Comparison of ENCODE assay signal across 9 cellular contexts in genomic region chr12:108821407-108822397, GRCh38. TPM values are rescaled to one million over a fixed set of nuclear protein-coding genes. Genes with fewer than 3 reads are reported as not detected.
DNase-seq lines count a peak whose midpoint lies in the region; ATAC-seq and TF ChIP-seq lines count a peak whose summit lies in the region.
"Had no signal": no experiment of that assay in that cellular context is flagged by ENCODE, and none has a peak within 500 bp of the region (broad histone marks: within the 10 kb centered on the region; RNA-seq: fewer than 3 reads in every experiment).

No MANE protein-coding gene starts in this region.

- H3K36me3 Mint-ChIP-seq in activated T-helper 2 cell treated with anti-CD3 and anti-CD28 coated beads, Interferon-gamma antibody, Interleukin-2, Interleukin-4, amounts not matched to agents 10 μg/mL and 5 μg/mL and 100 μg/mL, durations not matched to agents 14 hours and 24 hours and 36 hours (ENCODE audit: low read depth): peaks cover 66% of the 10 kb centered on the region
- H3K36me3 Mint-ChIP-seq in natural killer cell treated with Interleukin-12 subunit alpha and Interleukin-12 subunit beta and Interleukin-15 and Interleukin-18, amount 100 ng/mL, for 72 hours: no peaks in the 10 kb centered on the region

- H3K4me3 Mint-ChIP-seq in activated T-helper 2 cell treated with anti-CD3 and anti-CD28 coated beads, Interferon-gamma antibody, Interleukin-2, Interleukin-4, amounts not matched to agents 10 μg/mL and 5 μg/mL and 100 μg/mL, durations not matched to agents 14 hours and 24 hours and 36 hours (ENCODE audit: low read depth): no peak overlapping the region
- peak overlapping the region; percentile 35 for H3K4me3 Mint-ChIP-seq in natural killer cell treated with Interleukin-12 subunit alpha and Interleukin-12 subunit beta and Interleukin-15 and Interleukin-18, amount 100 ng/mL, for 72 hours

- H3K27me3 ChIP-seq in ascending aorta: no peaks in the 10 kb centered on the region
- H3K27me3 ChIP-seq: body of pancreas had no signal

- H3K4me1 Mint-ChIP-seq in activated T-helper 2 cell treated with anti-CD3 and anti-CD28 coated beads, Interferon-gamma antibody, Interleukin-2, Interleukin-4, amounts not matched to agents 10 μg/mL and 5 μg/mL and 100 μg/mL, durations not matched to agents 14 hours and 24 hours and 36 hours (ENCODE audit: low read depth): peaks cover 53% of the 10 kb centered on the region
- peaks cover 55 to 61% of the 10 kb centered on the region in 2 donors for H3K4me1 Mint-ChIP-seq in natural killer cell treated with Interleukin-12 subunit alpha and Interleukin-12 subunit beta and Interleukin-15 and Interleukin-18, amount 100 ng/mL, for 72 hours (ENCODE audit: low read depth in 2 of 2)

- no peak overlapping the region for H3K4me3 ChIP-seq in ascending aorta
- H3K4me3 ChIP-seq: body of pancreas had no signal

- TF ChIP-seq CTCF in ascending aorta (IDR thresholded peaks at IDR 0.05): no peak

- peak; percentile 55 for ATAC-seq in HG02759 (IDR thresholded peaks at IDR 0.05; ENCODE audit: unreplicated experiment)
- peak; percentile 87 to 93 for ATAC-seq in natural killer cell treated with Interleukin-12 subunit alpha and Interleukin-12 subunit beta and Interleukin-15 and Interleukin-18, amount 100 ng/mL, for 72 hours
- ATAC-seq in GM21576 (IDR thresholded peaks at IDR 0.05; ENCODE audit: unreplicated experiment): no peak
- ATAC-seq in HG03095 (IDR thresholded peaks at IDR 0.05; ENCODE audit: unreplicated experiment): no peak
- ATAC-seq: body of pancreas had no signal

- peaks cover 26 to 40% of the 10 kb centered on the region in 2 donors for H3K36me3 ChIP-seq in ascending aorta

- H3K4me1 ChIP-seq in ascending aorta: peaks cover 26 to 36% of the 10 kb centered on the region in 2 donors

- no peaks in the 10 kb centered on the region for H3K9me3 Mint-ChIP-seq in activated T-helper 2 cell treated with anti-CD3 and anti-CD28 coated beads, Interferon-gamma antibody, Interleukin-2, Interleukin-4, amounts not matched to agents 10 μg/mL and 5 μg/mL and 100 μg/mL, durations not matched to agents 14 hours and 24 hours and 36 hours
- H3K9me3 Mint-ChIP-seq in natural killer cell treated with Interleukin-12 subunit alpha and Interleukin-12 subunit beta and Interleukin-15 and Interleukin-18, amount 100 ng/mL, for 72 hours: no peaks in the 10 kb centered on the region

- peak overlapping the region; percentile 46 for H3K27ac Mint-ChIP-seq in activated T-helper 2 cell treated with anti-CD3 and anti-CD28 coated beads, Interferon-gamma antibody, Interleukin-2, Interleukin-4, amounts not matched to agents 10 μg/mL and 5 μg/mL and 100 μg/mL, durations not matched to agents 14 hours and 24 hours and 36 hours
- H3K27ac Mint-ChIP-seq in natural killer cell treated with Interleukin-12 subunit alpha and Interleukin-12 subunit beta and Interleukin-15 and Interleukin-18, amount 100 ng/mL, for 72 hours: peak overlapping the region; percentile 95 to 98

- H3K27me3 Mint-ChIP-seq in activated T-helper 2 cell treated with anti-CD3 and anti-CD28 coated beads, Interferon-gamma antibody, Interleukin-2, Interleukin-4, amounts not matched to agents 10 μg/mL and 5 μg/mL and 100 μg/mL, durations not matched to agents 14 hours and 24 hours and 36 hours (ENCODE audit: low read depth): no peaks in the 10 kb centered on the region
- H3K27me3 Mint-ChIP-seq in natural killer cell treated with Interleukin-12 subunit alpha and Interleukin-12 subunit beta and Interleukin-15 and Interleukin-18, amount 100 ng/mL, for 72 hours: no peaks in the 10 kb centered on the region

- intact Hi-C loops in activated T-helper 2 cell treated with anti-CD3 and anti-CD28 coated beads, Interferon-gamma antibody, Interleukin-2, Interleukin-4, amounts not matched to agents 10 μg/mL and 5 μg/mL and 100 μg/mL, durations not matched to agents 14 hours and 24 hours and 36 hours (cut with micrococcal nuclease): loop anchor here (5.0 to 10.0 kb wide), 2 partner anchors 36 to 273 kb away; partner anchors contain the start of genes ALKBH2, SSH1 and UNG
- intact Hi-C loops in ascending aorta (cut with DNase I): no loop called here

- H3K27ac ChIP-seq in ascending aorta: peak overlapping the region in 1 of 2 donors; percentile 55

- no peaks in the 10 kb centered on the region for H3K9me3 ChIP-seq in ascending aorta
- H3K9me3 ChIP-seq: body of pancreas had no signal

- peak; percentile 74 for DNase-seq in ELR (ENCODE audit: low read depth)
- no peak for DNase-seq in activated T-helper 2 cell treated with anti-CD3 and anti-CD28 coated beads, Interferon-gamma antibody, Interleukin-2, Interleukin-4, amounts not matched to agents 10 μg/mL and 5 μg/mL and 100 μg/mL, durations not matched to agents 14 hours and 24 hours and 36 hours (ENCODE audit: low spot score)
- peak; percentile 86 for DNase-seq in natural killer cell treated with Interleukin-12 subunit alpha and Interleukin-12 subunit beta and Interleukin-15 and Interleukin-18, amount 100 ng/mL, for 72 hours (ENCODE audit: low spot score)
- DNase-seq in ascending aorta (ENCODE audit: low spot score in 2 of 2): no peak
- no peak for DNase-seq in GM19238 (ENCODE audit: insufficient read length, low spot score)

RNA-seq across cellular contexts. Expression of gene SSH1, which starts 35.7 kb away (rescaled TPM):
- total RNA-seq in activated T-helper 2 cell treated with anti-CD3 and anti-CD28 coated beads, Interferon-gamma antibody, Interleukin-2, Interleukin-4, amounts not matched to agents 10 μg/mL and 5 μg/mL and 100 μg/mL, durations not matched to agents 14 hours and 24 hours and 36 hours: 39.8 and 48.1 TPM in 2 replicates
- total RNA-seq in natural killer cell treated with Interleukin-12 subunit alpha and Interleukin-12 subunit beta and Interleukin-15 and Interleukin-18, amount 100 ng/mL, for 72 hours: 10 to 100 TPM; 40.5 to 73.9 TPM
- 16.1 TPM for total RNA-seq in ascending aorta

RNA-seq across cellular contexts. Expression of gene DAO, which starts 58.2 kb away (rescaled TPM):
- total RNA-seq in activated T-helper 2 cell treated with anti-CD3 and anti-CD28 coated beads, Interferon-gamma antibody, Interleukin-2, Interleukin-4, amounts not matched to agents 10 μg/mL and 5 μg/mL and 100 μg/mL, durations not matched to agents 14 hours and 24 hours and 36 hours: not detected in 2 replicates
- not detected for total RNA-seq in natural killer cell treated with Interleukin-12 subunit alpha and Interleukin-12 subunit beta and Interleukin-15 and Interleukin-18, amount 100 ng/mL, for 72 hours
- not detected for total RNA-seq in ascending aorta
- total RNA-seq: body of pancreas had no signal

Comparison
In these comparisons a context has a peak if more than half of its experiments do, and no peak if none do; other contexts are left out.
1. DNase-seq: peak in ELR (single experiment) and natural killer cell treated with Interleukin-12 subunit alpha and Interleukin-12 subunit beta and Interleukin-15 and Interleukin-18, amount 100 ng/mL, for 72 hours (single experiment); none in activated T-helper 2 cell treated with anti-CD3 and anti-CD28 coated beads, Interferon-gamma antibody, Interleukin-2, Interleukin-4, amounts not matched to agents 10 μg/mL and 5 μg/mL and 100 μg/mL, durations not matched to agents 14 hours and 24 hours and 36 hours (single experiment), ascending aorta (0 of 2) and GM19238 (single experiment).
2. ATAC-seq: peak in HG02759 (single experiment) and natural killer cell treated with Interleukin-12 subunit alpha and Interleukin-12 subunit beta and Interleukin-15 and Interleukin-18, amount 100 ng/mL, for 72 hours (2 of 2); none in GM21576 (single experiment) and HG03095 (single experiment).